Comparison of ENCODE assay signal across 13 cellular contexts in the genomic region with DNA sequence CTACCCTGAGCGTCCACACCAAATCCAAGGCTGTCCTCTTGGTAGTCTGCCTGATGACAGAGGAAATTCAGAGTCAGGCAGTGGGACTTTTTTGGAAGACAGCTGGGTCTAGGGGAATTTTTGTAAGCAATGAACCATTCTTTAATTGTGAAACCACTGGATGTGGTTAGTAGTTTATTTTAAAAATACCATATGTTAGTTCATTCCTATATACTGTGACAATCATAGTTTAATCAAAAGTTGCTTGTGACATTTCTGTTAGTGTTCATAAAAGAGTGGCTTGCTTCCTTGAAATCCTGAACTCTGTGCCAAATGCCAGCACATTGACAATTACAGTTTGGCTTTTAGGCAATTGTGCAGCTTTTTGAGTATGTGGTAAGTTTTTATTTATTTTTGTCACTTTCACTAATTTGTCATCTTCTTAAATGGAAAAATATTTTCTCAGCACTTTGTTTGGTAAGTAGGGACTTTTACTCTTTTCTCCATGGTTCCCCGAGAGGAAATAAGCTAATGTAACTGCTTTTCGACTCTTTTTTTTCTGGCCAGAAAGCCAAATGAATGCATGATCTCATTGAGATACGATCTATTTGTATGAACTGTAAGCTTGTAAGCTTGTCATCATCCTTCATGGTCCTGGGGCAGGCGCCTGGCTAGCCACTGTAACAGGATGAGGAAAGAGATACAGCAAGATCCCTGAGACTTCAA.
DNase-seq lines count a peak whose midpoint lies in the region; ATAC-seq, FAIRE-seq and TF ChIP-seq lines count a peak whose summit lies in the region.
"Had no signal": no experiment of that assay in that cellular context is flagged by ENCODE, and none has a peak within 500 bp of the region (broad histone marks: within the 10 kb centered on the region; RNA-seq: fewer than 3 reads in every experiment).

No MANE protein-coding gene starts in this region.

- H3K4me1 ChIP-seq in pancreas (peaks cover 0 to 25% (median 0%) of the 10 kb centered on the region in 3 donors), PC-9 (replicated peaks; ENCODE audit: insufficient read depth) (no peaks in the 10 kb centered on the region)
- H3K4me1 ChIP-seq: Peyer's patch had no signal

- ATAC-seq in HG02763 (IDR thresholded peaks at IDR 0.05; ENCODE audit: unreplicated experiment) (peak; percentile 35), pancreas (peak in 3 of 4 donors; percentile 12 to 46 (median 25))

- H3K4me3 ChIP-seq in cardiac fibroblast (replicated peaks in 1 of 2; ENCODE audit: low read depth in 2 of 2, low read length in 2 of 2) (no peak overlapping the region), pancreas (no peak overlapping the region), PC-9 (no peak overlapping the region)
- H3K4me3 ChIP-seq: Peyer's patch, suprapubic skin had no signal

- H3F3A ChIP-seq in PC-9 (ENCODE audit: insufficient read depth, low read depth): no peaks in the 10 kb centered on the region

- in situ Hi-C loops in GM13976 (cut with MboI; ENCODE audit: low sequenced_read_pairs, unreplicated experiment): loop anchor here (25.0 kb wide), 1 partner anchor 446 kb away; no protein-coding TSS in a partner anchor

- H3K4me2 ChIP-seq in PC-9: no peak overlapping the region

- peak overlapping the region in 1 of 4 donors; percentile 50 for H3K27ac ChIP-seq in pancreas
- no peak overlapping the region for H3K27ac ChIP-seq in PC-9
- H3K27ac ChIP-seq: Peyer's patch, suprapubic skin had no signal

- WGBS in pancreas, 2 donors: 63 to 71% methylated on average over 5 of the region's 5 CpGs

- H4K20me1 ChIP-seq in PC-9 (ENCODE audit: insufficient read depth): no peaks in the 10 kb centered on the region

- no peaks in the 10 kb centered on the region for H3K79me2 ChIP-seq in PC-9 (ENCODE audit: low read depth)

- CTCF ChIA-PET in PC-9 (lab: Charles Lee): interaction anchor here (0.6 kb wide), 1 partner anchor 256 kb away, joined by 3 read pairs; no protein-coding TSS in a partner anchor

- no peak for FAIRE-seq in pancreas (lab: Jason Lieb, UNC)

- H3K27me3 ChIP-seq in pancreas (no peaks in the 10 kb centered on the region), PC-9 (ENCODE audit: insufficient read depth, low read depth) (no peaks in the 10 kb centered on the region)
- H3K27me3 ChIP-seq: Peyer's patch, suprapubic skin had no signal

- BruUV-seq in PC-9 (replicated peaks; lab: Mats Ljungman, UMichigan): no TSS peak

- DNase-seq in GM13976 (ENCODE audit: low spot score): peak; percentile 27
- DNase-seq in cardiac fibroblast (ENCODE audit: low read depth in 2 of 2): peak; percentile 49 to 63
- DNase-seq in pancreas: no peak
- no peak for DNase-seq in HT-29 (ENCODE audit: low spot score)
- DNase-seq in NOMO-1 treated with DMSO at 0.1 percent for 48 hours (lab: John Stamatoyannopoulos, UW; ENCODE audit: unreplicated experiment): no peak
- DNase-seq in HuH-7.5 (ENCODE audit: low spot score): no peak
- DNase-seq in PC-9: no peak
- DNase-seq: activated naive CD8-positive, alpha-beta T cell treated with anti-CD3 and anti-CD28 coated beads, Interleukin-2, amount 10 ng/mL, durations not matched to agents 7 days and 5 days; DND-41; NCI-H2029; Peyer's patch had no signal

- intact Hi-C loops in pancreas (cut with DNase I): no loop called here
- intact Hi-C loops in PC-9 (cut with micrococcal nuclease; ENCODE audit: unreplicated experiment): no loop called here

- H3K9me2 ChIP-seq in PC-9 (ENCODE audit: insufficient read depth): no peaks in the 10 kb centered on the region

- POLR2A ChIA-PET in PC-9 (lab: Charles Lee; ENCODE audit: unreplicated experiment): no interaction called here

- TF ChIP-seq CTCF in GM13976 (IDR thresholded peaks at IDR 0.05; ENCODE audit: borderline replicate concordance, control extremely low read depth, extremely low read depth, insufficient read depth, missing control alignments) (no peak), cardiac fibroblast (IDR thresholded peaks at IDR 0.05; ENCODE audit: low read depth, low read length) (no peak), pancreas (IDR thresholded peaks at IDR 0.05) (no peak), PC-9 (conservative IDR thresholded peaks at IDR 0.05) (no peak)

- H2AFZ ChIP-seq in PC-9: no peak overlapping the region

- H3K9me3 ChIP-seq in pancreas (no peaks in the 10 kb centered on the region), PC-9 (ENCODE audit: insufficient read depth, low read depth) (no peaks in the 10 kb centered on the region)
- H3K9me3 ChIP-seq: Peyer's patch, suprapubic skin had no signal

- H3K36me3 ChIP-seq in pancreas: peaks cover 0 to under 1% (median 0%) of the 10 kb centered on the region in 3 donors
- H3K36me3 ChIP-seq in PC-9 (ENCODE audit: low read depth): no peaks in the 10 kb centered on the region
- H3K36me3 ChIP-seq: Peyer's patch, suprapubic skin had no signal

Comparison
In these comparisons a context has a peak if more than half of its experiments do, and no peak if none do; other contexts are left out.
1. DNase-seq: peak in GM13976 (single experiment) and cardiac fibroblast (2 of 2); none in pancreas (0 of 6), HT-29 (single experiment), NOMO-1 treated with DMSO at 0.1 percent for 48 hours (single experiment), HuH-7.5 (single experiment) and PC-9 (0 of 2).